In the genomic region with DNA sequence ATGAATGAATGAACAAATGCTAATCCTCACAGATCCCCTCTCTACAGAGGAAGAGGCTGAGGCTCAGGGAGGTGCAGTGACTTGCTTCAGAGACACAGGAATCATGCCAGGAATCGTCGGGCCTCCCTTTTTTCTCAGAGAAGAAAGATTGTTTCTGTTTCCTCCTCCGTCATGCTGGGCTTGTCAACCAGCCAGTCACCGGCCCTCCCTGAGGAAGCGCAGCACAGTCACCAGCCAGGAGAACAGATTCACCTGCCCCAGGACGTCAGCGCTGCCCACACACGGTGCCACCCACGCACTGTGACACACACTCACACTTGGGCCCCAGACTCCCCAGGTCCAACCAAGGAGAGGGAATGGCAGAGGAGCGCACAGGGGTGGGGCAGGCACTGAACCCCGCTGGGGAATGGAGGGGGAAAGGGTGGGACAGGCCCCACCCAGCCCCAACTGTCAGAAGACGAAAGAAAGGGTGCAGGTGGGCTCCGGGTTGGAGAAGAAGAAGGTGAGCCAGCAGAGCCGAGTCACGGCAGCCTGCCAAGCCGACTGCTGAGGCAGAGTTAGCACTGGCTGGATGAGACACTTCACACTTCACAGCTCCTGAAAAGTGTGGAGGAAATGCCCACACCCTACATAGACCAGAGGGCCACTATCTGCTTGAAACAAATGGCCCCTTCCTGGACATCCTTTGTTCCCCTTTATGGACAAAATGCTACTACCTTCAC, we compare ENCODE assay signal across 1 cellular context.
A peak's percentile ranks its signal among the peaks of the same experiment; 100 is the strongest.
TF ChIP-seq lines count a peak whose summit lies in the region.

No MANE protein-coding gene starts in this region.

TF ChIP-seq in K562, 482 proteins besides CTCF, POLR2A, EP300 and RAD21 (continued from another document):
- TF ChIP-seq HMGN3 (IDR thresholded peaks at IDR 0.05; ENCODE audit: borderline replicate concordance, extremely low read depth, insufficient read length, low read depth, low read length) (no peak), MTA2 (IDR thresholded peaks at IDR 0.05; ENCODE audit: low read depth) (no peak), CREM (IDR thresholded peaks at IDR 0.05; ENCODE audit: low read depth) (peak; percentile 43), SRSF1 (IDR thresholded peaks at IDR 0.05; ENCODE audit: low read depth, low read length) (no peak), SRSF3 (IDR thresholded peaks at IDR 0.05; ENCODE audit: insufficient read depth, low read length) (no peak), ZSCAN29 (IDR thresholded peaks at IDR 0.05) (no peak), PHF20 (IDR thresholded peaks at IDR 0.05; ENCODE audit: partially characterized antibody) (no peak), RUNX1 (IDR thresholded peaks at IDR 0.05; ENCODE audit: low read depth) (no peak), CBFB (CRISPR knock-in tag; IDR thresholded peaks at IDR 0.05) (no peak), ZNF24 (IDR thresholded peaks at IDR 0.05) (peak; percentile 84), COPS2 (conservative IDR thresholded peaks at IDR 0.05) (no peak), EGR1 (conservative IDR thresholded peaks at IDR 0.05) (peak; percentile 89), CBX8 (IDR thresholded peaks at IDR 0.05; ENCODE audit: borderline replicate concordance, extremely low read depth, low read depth, low read length, poor library complexity, severe bottlenecking) (no peak)
- TF ChIP-seq, protein P1, sequence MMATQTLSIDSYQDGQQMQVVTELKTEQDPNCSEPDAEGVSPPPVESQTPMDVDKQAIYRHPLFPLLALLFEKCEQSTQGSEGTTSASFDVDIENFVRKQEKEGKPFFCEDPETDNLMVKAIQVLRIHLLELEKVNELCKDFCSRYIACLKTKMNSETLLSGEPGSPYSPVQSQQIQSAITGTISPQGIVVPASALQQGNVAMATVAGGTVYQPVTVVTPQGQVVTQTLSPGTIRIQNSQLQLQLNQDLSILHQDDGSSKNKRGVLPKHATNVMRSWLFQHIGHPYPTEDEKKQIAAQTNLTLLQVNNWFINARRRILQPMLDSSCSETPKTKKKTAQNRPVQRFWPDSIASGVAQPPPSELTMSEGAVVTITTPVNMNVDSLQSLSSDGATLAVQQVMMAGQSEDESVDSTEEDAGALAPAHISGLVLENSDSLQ (IDR thresholded peaks at IDR 0.05) = no peak
